20 cellular contexts compared by ENCODE assay signal in the genomic region with DNA sequence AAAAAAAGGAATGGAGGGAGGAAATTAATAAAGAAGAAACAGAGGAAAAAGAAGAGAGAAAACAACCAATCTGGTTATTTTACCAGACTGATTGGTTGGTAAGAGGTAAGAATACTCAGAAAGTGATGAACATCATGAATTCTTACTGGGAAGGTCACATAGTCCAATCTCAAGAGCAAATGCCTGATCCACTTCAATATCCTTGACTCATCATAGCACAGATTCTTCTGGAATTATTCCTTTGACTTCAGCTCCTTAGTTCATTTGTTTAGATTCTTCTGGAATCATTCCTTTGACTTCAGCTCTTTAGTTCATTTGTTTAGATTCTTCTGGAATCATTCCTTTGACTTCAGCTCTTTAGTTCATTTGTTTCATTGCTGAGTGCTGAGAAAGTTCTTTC.
"Had no signal": no experiment of that assay in that cellular context is flagged by ENCODE, and none has a peak within 500 bp of the region (broad histone marks: within the 10 kb centered on the region; RNA-seq: fewer than 3 reads in every experiment).

No MANE protein-coding gene starts in this region.

- H3K4me3 ChIP-seq: SK-N-MC had no signal

- ATAC-seq: activated CD8-positive, alpha-beta T cell treated with anti-CD3 and anti-CD28 coated beads for 36 hours; Panc1; Right ventricle myocardium inferior had no signal

- H3K27ac ChIP-seq: SK-N-MC, WERI-Rb-1 had no signal

- DNase-seq: activated CD4-positive, alpha-beta T cell treated with anti-CD3 and anti-CD28 coated beads for 4 hours; activated CD8-positive, alpha-beta memory T cell treated with anti-CD3 and anti-CD28 coated beads, Interleukin-2, amount 50 U/mL, for 4 hours; activated CD8-positive, alpha-beta T cell treated with anti-CD3 and anti-CD28 coated beads for 36 hours; activated effector memory CD4-positive, alpha-beta T cell treated with Interleukin-2 at 50 U/mL for 16 hours; activated naive CD4-positive, alpha-beta T cell; aorta; Kasumi-1; NCI-H1048; NCI-H1930; NCI-H2107; NCI-H2171 treated with DMSO at 0.1 percent for 48 hours; NCI-H345; NK-92 treated with Interleukin-12 subunit alpha and Interleukin-12 subunit beta, amount 100 ng/mL, for 24 hours; OCI-M1; RPMI8226; T-helper 1 cell; WERI-Rb-1 had no signal

- H3K36me3 ChIP-seq: WERI-Rb-1 had no signal
